ENCODE assay signal across 11 cellular contexts in genomic region chr13:113881614-113882265, GRCh38. TPM values are rescaled to one million over a fixed set of nuclear protein-coding genes. Genes with fewer than 3 reads are reported as not detected.
DNase-seq lines count a peak whose midpoint lies in the region; ATAC-seq, FAIRE-seq and TF ChIP-seq lines count a peak whose summit lies in the region.
"Had no signal": no experiment of that assay in that cellular context is flagged by ENCODE, and none has a peak within 500 bp of the region (broad histone marks: within the 10 kb centered on the region; RNA-seq: fewer than 3 reads in every experiment).

No MANE protein-coding gene starts in this region.

- H3K36me3 Mint-ChIP-seq in activated T-helper 17 cell treated with anti-CD3 and anti-CD28 coated beads, Interleukin-2, amount 50 U/mL, for 72 hours (ENCODE audit: low read depth), result no peaks in the 10 kb centered on the region

- no peak for TF ChIP-seq CTCF in spleen (IDR thresholded peaks at IDR 0.05 in 8 of 11, conservative IDR thresholded peaks at IDR 0.05 in 3 of 11)

- H3K9me2 ChIP-seq in GM23248 (ENCODE audit: insufficient read depth), result no peaks in the 10 kb centered on the region

- peak; percentile 37 for ATAC-seq in activated T-helper 17 cell treated with anti-CD3 and anti-CD28 coated beads, Interleukin-2, amount 50 U/mL, for 72 hours (replicated peaks)
- peak; percentile 34 to 40 for ATAC-seq in right cardiac atrium
- no peak for ATAC-seq in HG03196 (IDR thresholded peaks at IDR 0.05; ENCODE audit: unreplicated experiment)
- ATAC-seq in HG03460 (IDR thresholded peaks at IDR 0.05; ENCODE audit: unreplicated experiment), result no peak

- H3K4me3 ChIP-seq in GM23248, result no peak overlapping the region
- H3K4me3 ChIP-seq in right cardiac atrium (ENCODE audit: low read length), result no peak overlapping the region
- H3K4me3 ChIP-seq in spleen, result no peak overlapping the region
- H3K4me3 ChIP-seq: colonic mucosa had no signal

- peaks cover 4% of the 10 kb centered on the region for H3K27me3 Mint-ChIP-seq in activated T-helper 17 cell treated with anti-CD3 and anti-CD28 coated beads, Interleukin-2, amount 50 U/mL, for 72 hours

- H3K27me3 ChIP-seq in GM23248 (replicated peaks; ENCODE audit: insufficient read depth) (no peaks in the 10 kb centered on the region), right cardiac atrium (ENCODE audit: control insufficient read depth, insufficient read depth) (no peaks in the 10 kb centered on the region), spleen (replicated peaks in 1 of 7) (peaks cover 0 to 5% (median 0%) of the 10 kb centered on the region in 7 donors)
- H3K27me3 ChIP-seq: colonic mucosa had no signal

- FAIRE-seq in GM12892 (lab: Jason Lieb, UNC), result no peak

- in situ Hi-C loops in GM23248 (cut with MboI), result no loop called here

- no peak overlapping the region for H3K9ac ChIP-seq in GM23248

- peaks cover 15% of the 10 kb centered on the region; the same call in 1 of the 2 replicates for H3K4me1 ChIP-seq in GM23248 (ENCODE audit: insufficient read depth)
- peaks cover 11% of the 10 kb centered on the region for H3K4me1 ChIP-seq in right cardiac atrium (ENCODE audit: control insufficient read depth, insufficient read depth, low read length)
- H3K4me1 ChIP-seq in spleen, result peaks cover 0 to 25% (median 9%) of the 10 kb centered on the region in 6 donors
- H3K4me1 ChIP-seq: colonic mucosa had no signal

- H2AFZ ChIP-seq in GM23248, result 0 out of 2 replicates have a peak overlapping the region, but pooled peaks have one; percentile 42

- intact Hi-C loops in right cardiac atrium (cut with DNase I), result loop anchor here in 1 of 4 donors (5.0 kb wide), 1 partner anchor 64 kb away; no protein-coding TSS in a partner anchor
- intact Hi-C loops in spleen (cut with DNase I; ENCODE audit: low total_unique reads), result no loop called here

- DNase-seq in GM23248, result no peak
- peak in 1 of 3 donors; percentile 36 for DNase-seq in right cardiac atrium
- no peak for DNase-seq in spleen
- DNase-seq in GM12892 (ENCODE audit: insufficient read length), result no peak
- no peak for DNase-seq in NCI-H2171 (lab: John Stamatoyannopoulos, UW)
- DNase-seq: colonic mucosa, NCI-H524 treated with DMSO at 0.1 percent for 48 hours, SW 1271 had no signal

- H3K4me1 Mint-ChIP-seq in activated T-helper 17 cell treated with anti-CD3 and anti-CD28 coated beads, Interleukin-2, amount 50 U/mL, for 72 hours, result no peaks in the 10 kb centered on the region

- H3K4me2 ChIP-seq in GM23248 (ENCODE audit: unreplicated experiment), result no peak overlapping the region

- TF ChIP-seq POLR2A in spleen (IDR thresholded peaks at IDR 0.05) (no peak), GM12892 (IDR thresholded peaks at IDR 0.05; ENCODE audit: low read depth, low read length) (no peak)

- no peak overlapping the region for H3K27ac Mint-ChIP-seq in activated T-helper 17 cell treated with anti-CD3 and anti-CD28 coated beads, Interleukin-2, amount 50 U/mL, for 72 hours

- no peaks in the 10 kb centered on the region for H3K9me3 Mint-ChIP-seq in activated T-helper 17 cell treated with anti-CD3 and anti-CD28 coated beads, Interleukin-2, amount 50 U/mL, for 72 hours

- no peaks in the 10 kb centered on the region for H3K79me2 ChIP-seq in GM23248 (ENCODE audit: insufficient read depth)

- no peak overlapping the region for H3K4me3 Mint-ChIP-seq in activated T-helper 17 cell treated with anti-CD3 and anti-CD28 coated beads, Interleukin-2, amount 50 U/mL, for 72 hours

- H3K9me3 ChIP-seq in GM23248 (ENCODE audit: low read depth), result no peaks in the 10 kb centered on the region
- H3K9me3 ChIP-seq in right cardiac atrium (ENCODE audit: control insufficient read depth, low read length), result no peaks in the 10 kb centered on the region
- H3K9me3 ChIP-seq in spleen, result no peaks in the 10 kb centered on the region
- H3K9me3 ChIP-seq: colonic mucosa had no signal

- WGBS in GM23248 (ENCODE audit: low coverage in 1 of 2, low lambda C conversion rate in 2 of 2, missing lambda C conversion rate in 2 of 2), 2 experiments, result 68 to 76% methylated on average over 10 of the region's 10 CpGs
- WGBS in right cardiac atrium, result 49% methylated on average over 10 of the region's 10 CpGs
- 48 to 55% (median 50%) methylated on average over 9 to 10 of the region's 10 CpGs for WGBS in spleen, 5 donors

- H3F3A ChIP-seq in GM23248 (ENCODE audit: insufficient read depth), result no peaks in the 10 kb centered on the region

- H4K20me1 ChIP-seq in GM23248 (ENCODE audit: insufficient read depth), result no peaks in the 10 kb centered on the region

- H3K27ac ChIP-seq in GM23248 (no peak overlapping the region), right cardiac atrium (ENCODE audit: low read length) (peak overlapping the region; percentile 89), spleen (peak overlapping the region in 5 of 8 donors; percentile 42 to 76 (median 60))
- H3K27ac ChIP-seq: colonic mucosa had no signal

- H3K36me3 ChIP-seq in GM23248 (ENCODE audit: low read depth), result no peaks in the 10 kb centered on the region
- no peaks in the 10 kb centered on the region for H3K36me3 ChIP-seq in spleen
- H3K36me3 ChIP-seq: colonic mucosa had no signal

RNA-seq across cellular contexts. Expression of gene GAS6, which starts 17.9 kb away (rescaled TPM):
- 998 and 1,035 TPM in 2 replicates for total RNA-seq in GM23248 (2014; rRNA removed; shearing (Covaris generic))
- polyA plus RNA-seq in GM23248 (2016; fragmentation: Nextera tagmentation; extraction: Ambion mirVana) (822 and 865 TPM in 2 replicates), right cardiac atrium (273 TPM), spleen (10 to 100 TPM; 16.7 to 33.5 (median 18.4) TPM)
- under 1 TPM; 0.56 to 0.58 TPM for total RNA-seq in activated T-helper 17 cell treated with anti-CD3 and anti-CD28 coated beads, Interleukin-2, amount 50 U/mL, for 72 hours
- total RNA-seq in right cardiac atrium (100 to 1,000 TPM; 197 to 213 (median 202) TPM), spleen (10 to 100 TPM; 22.0 to 54.5 (median 39.3) TPM)
- polyA plus RNA-seq in GM12892 (2012; ENCODE audit: missing spikeins), result 0.51 TPM

Comparison
In these comparisons a context has a peak if more than half of its experiments do, and no peak if none do; other contexts are left out.
1. ATAC-seq: peak in activated T-helper 17 cell treated with anti-CD3 and anti-CD28 coated beads, Interleukin-2, amount 50 U/mL, for 72 hours (single experiment) and right cardiac atrium (2 of 2); none in HG03196 (single experiment) and HG03460 (single experiment).
2. RNA of gene GAS6, which starts 17.9 kb away (total RNA-seq): 998 to 1,035 TPM in GM23248, 197 to 213 TPM in right cardiac atrium and 22.0 to 54.5 TPM in spleen; 0.56 to 0.58 TPM in activated T-helper 17 cell treated with anti-CD3 and anti-CD28 coated beads, Interleukin-2, amount 50 U/mL, for 72 hours; every median in the first group is over 10 times any median in the second.